In the genomic region with DNA sequence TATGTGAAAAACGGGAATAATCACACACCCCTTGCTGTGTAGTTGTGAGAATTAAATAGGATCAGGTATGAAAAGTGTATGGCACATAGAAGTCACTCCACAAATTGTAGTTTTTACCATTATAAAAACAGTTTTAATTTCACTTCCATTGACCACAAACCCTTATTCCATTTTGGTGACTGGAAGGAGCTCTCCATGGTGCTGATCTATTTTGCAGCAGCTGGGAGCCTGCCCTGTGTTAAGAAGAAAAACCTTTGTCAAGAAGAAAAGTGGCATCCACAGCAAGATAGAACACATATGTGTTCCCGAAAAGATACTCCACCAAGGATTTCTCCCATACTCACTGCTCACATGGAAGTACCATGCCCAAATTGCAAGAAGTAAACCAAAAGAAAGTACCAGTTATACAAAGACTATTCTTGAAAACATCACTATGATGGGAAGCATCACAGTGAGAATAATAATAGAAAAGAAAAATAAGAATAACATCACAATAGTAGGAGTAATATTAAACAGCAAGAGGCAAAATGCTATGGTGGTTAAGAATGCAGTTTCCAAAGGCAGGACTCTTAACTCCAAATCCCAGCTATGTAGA, we compare ENCODE assay signal across 11 cellular contexts. TPM values are rescaled to one million over a fixed set of nuclear protein-coding genes. Genes with fewer than 3 reads are reported as not detected.
DNase-seq lines count a peak whose midpoint lies in the region; ATAC-seq and TF ChIP-seq lines count a peak whose summit lies in the region.
"Had no signal": no experiment of that assay in that cellular context is flagged by ENCODE, and none has a peak within 500 bp of the region (broad histone marks: within the 10 kb centered on the region; RNA-seq: fewer than 3 reads in every experiment).

No MANE protein-coding gene starts in this region.

- WGBS in hepatocyte (ENCODE audit: low lambda C conversion rate, missing lambda C conversion rate), result 35% methylated on average over 2 of the region's 2 CpGs

- H3K27me3 ChIP-seq in hepatocyte, result no peaks in the 10 kb centered on the region

- H3K36me3 ChIP-seq in hepatocyte (replicated peaks; ENCODE audit: insufficient read depth, low read depth), result no peaks in the 10 kb centered on the region

- no peaks in the 10 kb centered on the region for H4K20me1 ChIP-seq in hepatocyte (ENCODE audit: insufficient read depth, poor library complexity, severe bottlenecking)

- no peaks in the 10 kb centered on the region for H3K4me1 ChIP-seq in hepatocyte (ENCODE audit: insufficient read depth)
- H3K4me1 ChIP-seq: Caco-2 had no signal

- peak; percentile 15 for DNase-seq in AG08396 (ENCODE audit: low spot score)
- DNase-seq in HFFc6, result peak; percentile 21
- DNase-seq in activated CD8-positive, alpha-beta T cell treated with anti-CD3 and anti-CD28 coated beads, Interleukin-2, amount 10 ng/mL, durations not matched to agents 7 days and 5 days, result peak; percentile 33
- peak; percentile 68 for DNase-seq in hepatocyte (ENCODE audit: low spot score)
- no peak for DNase-seq in activated T-cell treated with anti-CD3 and anti-CD28 coated beads, Interleukin-2, amount 50 U/mL, for 4 hours
- DNase-seq in stimulated activated CD4-positive, alpha-beta T cell treated with anti-CD3 and anti-CD28 coated beads, Interleukin-15, amount 100 ng/mL, for 24 hours, result no peak
- DNase-seq: NCI-H69 had no signal

- TF ChIP-seq CTCF in HFFc6 (IDR thresholded peaks at IDR 0.05) (no peak), hepatocyte (IDR thresholded peaks at IDR 0.05; ENCODE audit: poor library complexity) (no peak)

- H3K4me2 ChIP-seq in hepatocyte, result no peak overlapping the region

- no peak for ATAC-seq in activated CD8-positive, alpha-beta T cell treated with anti-CD3 and anti-CD28 coated beads, Interleukin-2, amount 10 ng/mL, durations not matched to agents 7 days and 5 days
- ATAC-seq in activated T-cell treated with anti-CD3 and anti-CD28 coated beads, Interleukin-2, amount 50 U/mL, for 4 hours, result no peak
- ATAC-seq in GM21381 (IDR thresholded peaks at IDR 0.05; ENCODE audit: unreplicated experiment) (no peak), HG03108 (IDR thresholded peaks at IDR 0.05; ENCODE audit: unreplicated experiment) (no peak)

- H3K36me3 Mint-ChIP-seq in HFFc6 (ENCODE audit: low read depth), result no peaks in the 10 kb centered on the region
- H3K36me3 Mint-ChIP-seq in activated CD8-positive, alpha-beta T cell treated with anti-CD3 and anti-CD28 coated beads, Interleukin-2, amount 10 ng/mL, durations not matched to agents 7 days and 5 days (ENCODE audit: low read depth), result no peaks in the 10 kb centered on the region
- no peaks in the 10 kb centered on the region for H3K36me3 Mint-ChIP-seq in activated T-cell treated with anti-CD3 and anti-CD28 coated beads, Interleukin-2, amount 50 U/mL, for 4 hours (ENCODE audit: insufficient read depth)
- H3K36me3 Mint-ChIP-seq: memory B cell had no signal

- H3K79me2 ChIP-seq in hepatocyte, result no peaks in the 10 kb centered on the region

- H3K9me3 ChIP-seq in hepatocyte (ENCODE audit: low read depth), result no peaks in the 10 kb centered on the region
- H3K9me3 ChIP-seq: Caco-2 had no signal

- H3K4me3 ChIP-seq in hepatocyte, result no peak overlapping the region

- H3K9me3 Mint-ChIP-seq in HFFc6, result peaks cover 8% of the 10 kb centered on the region; the same call in 1 of the 2 replicates
- peaks cover 3% of the 10 kb centered on the region for H3K9me3 Mint-ChIP-seq in activated CD8-positive, alpha-beta T cell treated with anti-CD3 and anti-CD28 coated beads, Interleukin-2, amount 10 ng/mL, durations not matched to agents 7 days and 5 days (ENCODE audit: insufficient read depth)
- H3K9me3 Mint-ChIP-seq in activated T-cell treated with anti-CD3 and anti-CD28 coated beads, Interleukin-2, amount 50 U/mL, for 4 hours, result no peaks in the 10 kb centered on the region

- H2AFZ ChIP-seq in hepatocyte, result no peak overlapping the region

- POLR2A ChIA-PET in activated CD8-positive, alpha-beta T cell treated with anti-CD3 and anti-CD28 coated beads, Interleukin-2, amount 10 ng/mL, durations not matched to agents 7 days and 5 days (lab: Charles Lee), result no interaction called here

- H3K4me3 Mint-ChIP-seq in HFFc6, result no peak overlapping the region
- no peak overlapping the region for H3K4me3 Mint-ChIP-seq in activated CD8-positive, alpha-beta T cell treated with anti-CD3 and anti-CD28 coated beads, Interleukin-2, amount 10 ng/mL, durations not matched to agents 7 days and 5 days
- no peak overlapping the region for H3K4me3 Mint-ChIP-seq in activated T-cell treated with anti-CD3 and anti-CD28 coated beads, Interleukin-2, amount 50 U/mL, for 4 hours
- H3K4me3 Mint-ChIP-seq: memory B cell had no signal

- CTCF ChIA-PET in activated CD8-positive, alpha-beta T cell treated with anti-CD3 and anti-CD28 coated beads, Interleukin-2, amount 10 ng/mL, durations not matched to agents 7 days and 5 days (lab: Charles Lee), result no interaction called here

- no peak overlapping the region for H3K27ac Mint-ChIP-seq in HFFc6
- H3K27ac Mint-ChIP-seq in activated CD8-positive, alpha-beta T cell treated with anti-CD3 and anti-CD28 coated beads, Interleukin-2, amount 10 ng/mL, durations not matched to agents 7 days and 5 days, result no peak overlapping the region
- H3K27ac Mint-ChIP-seq: memory B cell had no signal

- H3K9me2 ChIP-seq in hepatocyte (replicated peaks; ENCODE audit: insufficient read depth), result no peaks in the 10 kb centered on the region

- H3K4me1 Mint-ChIP-seq in HFFc6 (ENCODE audit: low read depth), result no peaks in the 10 kb centered on the region
- no peaks in the 10 kb centered on the region for H3K4me1 Mint-ChIP-seq in activated CD8-positive, alpha-beta T cell treated with anti-CD3 and anti-CD28 coated beads, Interleukin-2, amount 10 ng/mL, durations not matched to agents 7 days and 5 days (ENCODE audit: low read depth)
- no peaks in the 10 kb centered on the region for H3K4me1 Mint-ChIP-seq in activated T-cell treated with anti-CD3 and anti-CD28 coated beads, Interleukin-2, amount 50 U/mL, for 4 hours (ENCODE audit: low read depth)
- H3K4me1 Mint-ChIP-seq: memory B cell had no signal

- no peak overlapping the region for H3K27ac ChIP-seq in hepatocyte

- H3K27me3 Mint-ChIP-seq in HFFc6 (ENCODE audit: insufficient read depth), result no peaks in the 10 kb centered on the region; the same call in 1 of the 2 replicates
- H3K27me3 Mint-ChIP-seq in activated CD8-positive, alpha-beta T cell treated with anti-CD3 and anti-CD28 coated beads, Interleukin-2, amount 10 ng/mL, durations not matched to agents 7 days and 5 days (ENCODE audit: low read depth), result no peaks in the 10 kb centered on the region
- peaks cover 6% of the 10 kb centered on the region for H3K27me3 Mint-ChIP-seq in activated T-cell treated with anti-CD3 and anti-CD28 coated beads, Interleukin-2, amount 50 U/mL, for 4 hours (ENCODE audit: low read depth)

RNA-seq across cellular contexts. Expression of gene TUNAR, which starts 58.7 kb away (rescaled TPM):
- total RNA-seq in HFFc6 (2021; fragmentation: NEBNext Ultra II Directional; extraction: Animal tissue kit (Norgen Biotek cat#: 25700)), result not detected
- total RNA-seq in activated CD8-positive, alpha-beta T cell treated with anti-CD3 and anti-CD28 coated beads, Interleukin-2, amount 10 ng/mL, durations not matched to agents 7 days and 5 days, result not detected
- 0.13 TPM in 1 of 2 replicates, not detected in the other for total RNA-seq in hepatocyte
- not detected in 2 replicates for polyA plus RNA-seq in hepatocyte
- total RNA-seq in activated T-cell treated with anti-CD3 and anti-CD28 coated beads, Interleukin-2, amount 50 U/mL, for 4 hours, result not detected
- total RNA-seq: Caco-2 had no signal

Comparison
In these comparisons a context has a peak if more than half of its experiments do, and no peak if none do; other contexts are left out.
1. DNase-seq: peak in AG08396 (single experiment), HFFc6 (single experiment), activated CD8-positive, alpha-beta T cell treated with anti-CD3 and anti-CD28 coated beads, Interleukin-2, amount 10 ng/mL, durations not matched to agents 7 days and 5 days (single experiment) and hepatocyte (single experiment); none in activated T-cell treated with anti-CD3 and anti-CD28 coated beads, Interleukin-2, amount 50 U/mL, for 4 hours (single experiment) and stimulated activated CD4-positive, alpha-beta T cell treated with anti-CD3 and anti-CD28 coated beads, Interleukin-15, amount 100 ng/mL, for 24 hours (single experiment).